7 cellular contexts compared by ENCODE assay signal in genomic region chrX:80812176-80812575, GRCh38. TPM values are rescaled to one million over a fixed set of nuclear protein-coding genes. Genes with fewer than 3 reads are reported as not detected.
DNase-seq lines count a peak whose midpoint lies in the region; ATAC-seq and TF ChIP-seq lines count a peak whose summit lies in the region.

No MANE protein-coding gene starts in this region.

- peak; percentile 37 for ATAC-seq in GM21786 (IDR thresholded peaks at IDR 0.05; ENCODE audit: unreplicated experiment)

- no peaks in the 10 kb centered on the region for H3K36me3 Mint-ChIP-seq in chondrocyte (ENCODE audit: low read depth)

- H3K4me3 Mint-ChIP-seq in chondrocyte (ENCODE audit: unreplicated experiment) = no peak overlapping the region

- H3K9me3 Mint-ChIP-seq in chondrocyte (ENCODE audit: low read depth) = peaks cover 14% of the 10 kb centered on the region

- no peak overlapping the region for H3K27ac Mint-ChIP-seq in chondrocyte (ENCODE audit: unreplicated experiment)

- TF ChIP-seq CTCF in GM12875 (IDR thresholded peaks at IDR 0.05; ENCODE audit: borderline replicate concordance, insufficient read depth, low read depth, low read length) = peak; percentile 5; the same call in 1 of the 2 replicates
- no peak for TF ChIP-seq CTCF in chondrocyte (IDR thresholded peaks at IDR 0.05)

- H3K4me1 Mint-ChIP-seq in chondrocyte (ENCODE audit: low read depth) = peaks cover 7% of the 10 kb centered on the region

- DNase-seq in M059J (ENCODE audit: low read depth) (peak; percentile 40), hepatic stellate cell (ENCODE audit: low spot score) (peak; percentile 7), chondrocyte (ENCODE audit: low spot score) (no peak), GOT3 (lab: John Stamatoyannopoulos, UW) (no peak)
- peak; percentile 20 for DNase-seq in activated CD8-positive, alpha-beta memory T cell treated with anti-CD3 and anti-CD28 coated beads, Interleukin-2, amount 50 U/mL, for 4 hours

- H3K4me3 ChIP-seq in GM12875 (ENCODE audit: low read depth, low read length) = no peak overlapping the region

- no peaks in the 10 kb centered on the region for H3K27me3 Mint-ChIP-seq in chondrocyte (ENCODE audit: low read depth)

RNA-seq across cellular contexts. Expression of gene BRWD3, which starts 2.5 kb away (rescaled TPM):
- 6.2 and 6.4 TPM in 2 replicates for total RNA-seq in M059J (2014; rRNA removed; shearing (Covaris generic))
- 16.4 to 22.3 TPM (median 18.0 TPM) in 3 replicates for total RNA-seq in chondrocyte

Comparison
In these comparisons a context has a peak if more than half of its experiments do, and no peak if none do; other contexts are left out.
1. DNase-seq: peak in M059J (single experiment), activated CD8-positive, alpha-beta memory T cell treated with anti-CD3 and anti-CD28 coated beads, Interleukin-2, amount 50 U/mL, for 4 hours (single experiment) and hepatic stellate cell (single experiment); none in chondrocyte (single experiment) and GOT3 (single experiment).